In genomic region chr1:29082519-29082918, GRCh38 we compare ENCODE assay signal across 18 cellular contexts. TPM values are rescaled to one million over a fixed set of nuclear protein-coding genes. Genes with fewer than 3 reads are reported as not detected.
"Had no signal": no experiment of that assay in that cellular context is flagged by ENCODE, and none has a peak within 500 bp of the region (broad histone marks: within the 10 kb centered on the region; RNA-seq: fewer than 3 reads in every experiment).

No MANE protein-coding gene starts in this region.

- H3K9me3 ChIP-seq: heart left ventricle, right atrium auricular region, testis, tibial nerve had no signal

- H3K36me3 ChIP-seq: right atrium auricular region, tibial nerve had no signal

- DNase-seq: central memory CD4-positive, alpha-beta T cell; dorsolateral prefrontal cortex; effector memory CD4-positive, alpha-beta T cell; heart left ventricle; hippocampal formation; left colon; mammary epithelial cell; stimulated activated CD4-positive, alpha-beta T cell treated with anti-CD3 and anti-CD28 coated beads, Interleukin-4, amount 100 ng/mL, for 1 hour; stimulated activated CD8-positive, alpha-beta memory T cell treated with anti-CD3 and anti-CD28 coated beads, Interleukin-4, amount 100 ng/mL, for 48 hours; stimulated activated naive CD8-positive, alpha-beta T cell treated with anti-CD3 and anti-CD28 coated beads, Interleukin-15, amount 100 ng/mL, for 72 hours; testis had no signal

- H3K36me3 Mint-ChIP-seq: natural killer cell treated with Interleukin-12 subunit alpha and Interleukin-12 subunit beta and Interleukin-15 and Interleukin-18, amount 100 ng/mL, for 72 hours had no signal

- ATAC-seq: esophagus mucosa; heart left ventricle; left colon; natural killer cell treated with Interleukin-12 subunit alpha and Interleukin-12 subunit beta and Interleukin-15 and Interleukin-18, amount 100 ng/mL, for 72 hours; stimulated activated memory B cell treated with anti-CD40 and anti-IgM and Interleukin-4, amounts not matched to agents 10 μg/mL and 1 μg/mL and 100 μg/mL, for 72 hours; stimulated activated naive CD8-positive, alpha-beta T cell treated with anti-CD3 and anti-CD28 coated beads, Interleukin-15, amount 100 ng/mL, for 72 hours had no signal

- H3K4me1 Mint-ChIP-seq: stimulated activated memory B cell treated with anti-CD40 and anti-IgM and Interleukin-4, amounts not matched to agents 10 μg/mL and 1 μg/mL and 100 μg/mL, for 72 hours had no signal

- H3K4me3 Mint-ChIP-seq: natural killer cell treated with Interleukin-12 subunit alpha and Interleukin-12 subunit beta and Interleukin-15 and Interleukin-18, amount 100 ng/mL, for 72 hours; stimulated activated memory B cell treated with anti-CD40 and anti-IgM and Interleukin-4, amounts not matched to agents 10 μg/mL and 1 μg/mL and 100 μg/mL, for 72 hours; stimulated activated naive CD8-positive, alpha-beta T cell treated with anti-CD3 and anti-CD28 coated beads, Interleukin-15, amount 100 ng/mL, for 72 hours had no signal

- H3K4me1 ChIP-seq: heart left ventricle, right atrium auricular region, testis, tibial nerve had no signal

- H3K9me3 Mint-ChIP-seq: natural killer cell treated with Interleukin-12 subunit alpha and Interleukin-12 subunit beta and Interleukin-15 and Interleukin-18, amount 100 ng/mL, for 72 hours; stimulated activated memory B cell treated with anti-CD40 and anti-IgM and Interleukin-4, amounts not matched to agents 10 μg/mL and 1 μg/mL and 100 μg/mL, for 72 hours; stimulated activated naive CD8-positive, alpha-beta T cell treated with anti-CD3 and anti-CD28 coated beads, Interleukin-15, amount 100 ng/mL, for 72 hours had no signal

- H3K27me3 ChIP-seq: dorsolateral prefrontal cortex, heart left ventricle, right atrium auricular region, testis, tibial nerve had no signal

- H3K27ac Mint-ChIP-seq: stimulated activated memory B cell treated with anti-CD40 and anti-IgM and Interleukin-4, amounts not matched to agents 10 μg/mL and 1 μg/mL and 100 μg/mL, for 72 hours had no signal

- FAIRE-seq: frontal cortex had no signal

- H3K27ac ChIP-seq: coronary artery, dorsolateral prefrontal cortex, right atrium auricular region, testis, tibial nerve had no signal

- H3K4me3 ChIP-seq: coronary artery, dorsolateral prefrontal cortex, heart left ventricle, right atrium auricular region, testis, tibial nerve had no signal

- H3K27me3 Mint-ChIP-seq: natural killer cell treated with Interleukin-12 subunit alpha and Interleukin-12 subunit beta and Interleukin-15 and Interleukin-18, amount 100 ng/mL, for 72 hours; stimulated activated memory B cell treated with anti-CD40 and anti-IgM and Interleukin-4, amounts not matched to agents 10 μg/mL and 1 μg/mL and 100 μg/mL, for 72 hours; stimulated activated naive CD8-positive, alpha-beta T cell treated with anti-CD3 and anti-CD28 coated beads, Interleukin-15, amount 100 ng/mL, for 72 hours had no signal

RNA-seq across cellular contexts. Expression of gene TMEM200B, which starts 41.2 kb away (rescaled TPM):
- total RNA-seq: natural killer cell treated with Interleukin-12 subunit alpha and Interleukin-12 subunit beta and Interleukin-15 and Interleukin-18, amount 100 ng/mL, for 72 hours had no signal
